Comparison of ENCODE assay signal across 8 cellular contexts in the genomic region with DNA sequence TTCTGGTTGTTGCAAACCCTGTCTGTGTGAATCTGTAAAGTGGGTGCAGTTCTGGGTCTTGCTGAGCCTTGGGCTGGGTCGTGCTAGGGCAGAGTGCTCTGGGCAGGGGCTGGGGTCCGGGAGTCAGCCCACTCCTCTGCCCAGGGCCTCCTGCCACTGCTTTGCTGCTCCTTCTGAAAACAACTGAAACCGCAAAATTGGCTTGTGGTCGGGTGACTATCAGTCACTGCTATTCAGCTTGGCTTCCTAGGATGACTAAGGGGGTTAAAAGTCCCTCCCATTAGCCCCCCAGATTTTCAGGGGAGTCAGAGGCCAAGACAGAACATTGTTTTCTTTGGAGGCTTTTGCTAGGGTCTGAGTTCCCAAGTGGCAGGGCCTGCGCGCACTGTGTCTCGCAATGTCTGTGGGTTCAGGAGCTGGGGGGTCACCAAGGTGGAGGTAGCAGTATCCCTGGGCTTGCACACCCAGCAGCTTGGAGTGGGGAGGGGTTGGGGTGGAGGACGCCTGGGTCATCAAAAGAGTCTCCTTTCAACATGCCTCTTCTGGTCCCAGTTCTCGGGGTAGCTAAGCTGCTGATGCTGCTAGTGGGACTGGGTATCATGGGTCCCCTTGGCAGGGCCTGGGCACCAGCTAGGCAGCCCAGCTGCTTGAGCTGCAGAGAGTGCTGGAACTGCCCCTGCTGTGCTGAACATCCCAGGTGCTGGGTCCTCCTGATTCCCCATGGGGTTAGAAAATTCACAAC. TPM values are rescaled to one million over a fixed set of nuclear protein-coding genes. Genes with fewer than 3 reads are reported as not detected.
DNase-seq lines count a peak whose midpoint lies in the region; ATAC-seq and TF ChIP-seq lines count a peak whose summit lies in the region.

No MANE protein-coding gene starts in this region.

- peaks cover 28% of the 10 kb centered on the region for H3K27me3 Mint-ChIP-seq in CD4-positive, CD25-positive, alpha-beta regulatory T cell
- H3K27me3 Mint-ChIP-seq in naive thymus-derived CD4-positive, alpha-beta T cell: peaks cover 0 to 4% (median 0%) of the 10 kb centered on the region in 5 donors
- H3K27me3 Mint-ChIP-seq in endothelial cell (ENCODE audit: unreplicated experiment): peaks cover 18% of the 10 kb centered on the region

- POLR2A ChIA-PET in naive thymus-derived CD4-positive, alpha-beta T cell (lab: Charles Lee): no interaction called here

- peak overlapping the region in 3 of 4 donors; percentile 21 to 61 (median 56) for H3K4me3 Mint-ChIP-seq in CD4-positive, CD25-positive, alpha-beta regulatory T cell
- peak overlapping the region in 6 of 10 donors; percentile 4 to 66 (median 28) for H3K4me3 Mint-ChIP-seq in naive thymus-derived CD4-positive, alpha-beta T cell
- no peak overlapping the region for H3K4me3 Mint-ChIP-seq in endothelial cell (ENCODE audit: unreplicated experiment)

- H3F3A ChIP-seq in MM.1S (ENCODE audit: insufficient read depth, low read length): 0 out of 2 replicates have a peak, but pooled peaks cover 7% of the 10 kb centered on the region

- H3K9me3 Mint-ChIP-seq in CD4-positive, CD25-positive, alpha-beta regulatory T cell: no peaks in the 10 kb centered on the region
- no peaks in the 10 kb centered on the region for H3K9me3 Mint-ChIP-seq in naive thymus-derived CD4-positive, alpha-beta T cell
- no peaks in the 10 kb centered on the region for H3K9me3 Mint-ChIP-seq in endothelial cell (ENCODE audit: unreplicated experiment)

- no peaks in the 10 kb centered on the region for H3K27me3 ChIP-seq in CD4-positive, CD25-positive, alpha-beta regulatory T cell (ENCODE audit: control insufficient read depth, insufficient read depth, low read length)
- H3K27me3 ChIP-seq in MM.1S (replicated peaks; ENCODE audit: insufficient read depth, low read length): peaks cover 45% of the 10 kb centered on the region
- no peaks in the 10 kb centered on the region for H3K27me3 ChIP-seq in naive thymus-derived CD4-positive, alpha-beta T cell (ENCODE audit: control insufficient read depth in 2 of 2, insufficient read depth in 2 of 2, low read length in 2 of 2)

- H3K27ac Mint-ChIP-seq in CD4-positive, CD25-positive, alpha-beta regulatory T cell: peak overlapping the region in 1 of 3 donors; percentile 50
- H3K27ac Mint-ChIP-seq in naive thymus-derived CD4-positive, alpha-beta T cell: peak overlapping the region in 2 of 9 donors; percentile 29 to 76
- no peak overlapping the region for H3K27ac Mint-ChIP-seq in endothelial cell (ENCODE audit: unreplicated experiment)

- TF ChIP-seq CTCF in MM.1S (IDR thresholded peaks at IDR 0.05; ENCODE audit: low read length): no peak
- TF ChIP-seq CTCF in endothelial cell (IDR thresholded peaks at IDR 0.05; ENCODE audit: unreplicated experiment): no peak

- peaks cover 4 to 65% (median 49%) of the 10 kb centered on the region in 4 donors for H3K4me1 Mint-ChIP-seq in CD4-positive, CD25-positive, alpha-beta regulatory T cell
- peaks cover 18 to 77% (median 40%) of the 10 kb centered on the region in 7 donors for H3K4me1 Mint-ChIP-seq in naive thymus-derived CD4-positive, alpha-beta T cell
- H3K4me1 Mint-ChIP-seq in endothelial cell (ENCODE audit: unreplicated experiment): peaks cover 15% of the 10 kb centered on the region

- H3K9me2 ChIP-seq in MM.1S (replicated peaks; ENCODE audit: insufficient read depth, low read length): no peaks in the 10 kb centered on the region

- H2AFZ ChIP-seq in MM.1S (ENCODE audit: low read length): no peak overlapping the region

- ATAC-seq in CD4-positive, CD25-positive, alpha-beta regulatory T cell (ENCODE audit: low read depth in 2 of 2): peak; percentile 26 to 32
- ATAC-seq in naive thymus-derived CD4-positive, alpha-beta T cell: peak; percentile 11
- ATAC-seq in GM21786 (IDR thresholded peaks at IDR 0.05; ENCODE audit: unreplicated experiment) (no peak), HG02588 (IDR thresholded peaks at IDR 0.05; ENCODE audit: unreplicated experiment) (no peak), HG03354 (IDR thresholded peaks at IDR 0.05; ENCODE audit: poor library complexity, severe bottlenecking, unreplicated experiment) (no peak)

- H3K4me2 ChIP-seq in MM.1S (ENCODE audit: low read depth, low read length): peak overlapping the region; percentile 33; the same call in 1 of the 2 replicates

- DNase-seq in CD4-positive, CD25-positive, alpha-beta regulatory T cell: peak in 1 of 3 donors; percentile 68
- DNase-seq in MM.1S: peak; percentile 42
- peak; percentile 59 for DNase-seq in activated T-cell treated with anti-CD3 and anti-CD28 coated beads for 4 hours
- DNase-seq in naive thymus-derived CD4-positive, alpha-beta T cell: peak in 1 of 9 donors; percentile 79
- no peak for DNase-seq in endothelial cell (ENCODE audit: low spot score)

- no peaks in the 10 kb centered on the region for H4K20me1 ChIP-seq in MM.1S (ENCODE audit: insufficient read depth, low read length)

- H3K4me3 ChIP-seq in CD4-positive, CD25-positive, alpha-beta regulatory T cell (ENCODE audit: low read depth, low read length): no peak overlapping the region
- H3K4me3 ChIP-seq in MM.1S (ENCODE audit: low read length): no peak overlapping the region
- no peak overlapping the region for H3K4me3 ChIP-seq in naive thymus-derived CD4-positive, alpha-beta T cell (ENCODE audit: low read length)

- no peaks in the 10 kb centered on the region for H3K9me3 ChIP-seq in CD4-positive, CD25-positive, alpha-beta regulatory T cell (ENCODE audit: control insufficient read depth in 2 of 2, low read length in 2 of 2)
- H3K9me3 ChIP-seq in MM.1S (replicated peaks; ENCODE audit: insufficient read depth, low read length): no peaks in the 10 kb centered on the region
- no peaks in the 10 kb centered on the region for H3K9me3 ChIP-seq in naive thymus-derived CD4-positive, alpha-beta T cell (ENCODE audit: control insufficient read depth in 2 of 3, low read length in 3 of 3)

- intact Hi-C loops in naive thymus-derived CD4-positive, alpha-beta T cell (cut with micrococcal nuclease): loop anchor here in 1 of 2 donors (2.0 kb wide), 1 partner anchor 21 kb away; no protein-coding TSS in a partner anchor

- no peaks in the 10 kb centered on the region for H3K36me3 Mint-ChIP-seq in CD4-positive, CD25-positive, alpha-beta regulatory T cell
- no peaks in the 10 kb centered on the region for H3K36me3 Mint-ChIP-seq in naive thymus-derived CD4-positive, alpha-beta T cell
- H3K36me3 Mint-ChIP-seq in endothelial cell (ENCODE audit: low read depth, unreplicated experiment): no peaks in the 10 kb centered on the region

- H3K9ac ChIP-seq in MM.1S (ENCODE audit: low read length): no peak overlapping the region

- CTCF ChIA-PET in naive thymus-derived CD4-positive, alpha-beta T cell (lab: Charles Lee): interaction anchor here (0.6 to 1.5 kb wide), 2 partner anchors 19 to 204 kb away, joined by 3 to 9 read pairs; no protein-coding TSS in a partner anchor

- no peaks in the 10 kb centered on the region for H3K36me3 ChIP-seq in CD4-positive, CD25-positive, alpha-beta regulatory T cell (ENCODE audit: control insufficient read depth, insufficient read depth, low read length)
- no peaks in the 10 kb centered on the region for H3K36me3 ChIP-seq in MM.1S (replicated peaks; ENCODE audit: insufficient read depth, low read length)
- H3K36me3 ChIP-seq in naive thymus-derived CD4-positive, alpha-beta T cell (ENCODE audit: control insufficient read depth in 2 of 3, insufficient read depth in 3 of 3, low read length in 3 of 3): no peaks in the 10 kb centered on the region

- H3K27ac ChIP-seq in CD4-positive, CD25-positive, alpha-beta regulatory T cell (ENCODE audit: insufficient read depth, low read length, poor library complexity, severe bottlenecking): no peak overlapping the region
- H3K27ac ChIP-seq in MM.1S (ENCODE audit: low read length): no peak overlapping the region
- H3K27ac ChIP-seq in naive thymus-derived CD4-positive, alpha-beta T cell (ENCODE audit: low read depth, low read length): no peak overlapping the region

- H3K79me2 ChIP-seq in MM.1S (ENCODE audit: low read length): no peaks in the 10 kb centered on the region

- peaks cover 45% of the 10 kb centered on the region for H3K4me1 ChIP-seq in CD4-positive, CD25-positive, alpha-beta regulatory T cell (ENCODE audit: control insufficient read depth, insufficient read depth, low read length, poor library complexity, severe bottlenecking)
- peaks cover 18% of the 10 kb centered on the region for H3K4me1 ChIP-seq in MM.1S (ENCODE audit: low read length)
- peaks cover 35 to 80% of the 10 kb centered on the region in 2 donors for H3K4me1 ChIP-seq in naive thymus-derived CD4-positive, alpha-beta T cell (ENCODE audit: control insufficient read depth in 2 of 2, insufficient read depth in 2 of 2, low read length in 2 of 2)

RNA-seq across cellular contexts. Expression of gene TBX21, which starts 13.5 kb away (rescaled TPM):
- 15.7 TPM for total RNA-seq in CD4-positive, CD25-positive, alpha-beta regulatory T cell
- polyA plus RNA-seq in CD4-positive, CD25-positive, alpha-beta regulatory T cell: 1 to 10 TPM; 3.8 to 8.5 (median 5.2) TPM
- 10 to 100 TPM in 2 of 5 experiments, 1 to 10 TPM in 3; 1.3 to 38.6 (median 4.5) TPM for total RNA-seq in naive thymus-derived CD4-positive, alpha-beta T cell
- under 1 TPM; 0.13 to 0.43 TPM for polyA plus RNA-seq in naive thymus-derived CD4-positive, alpha-beta T cell
- total RNA-seq in endothelial cell (ENCODE audit: unreplicated experiment): 0.21 TPM

RNA-seq across cellular contexts. Expression of gene TBKBP1, which starts 25.6 kb away (rescaled TPM):
- total RNA-seq in CD4-positive, CD25-positive, alpha-beta regulatory T cell: 6.1 TPM
- under 1 TPM; 0.11 to 0.60 (median 0.51) TPM for polyA plus RNA-seq in CD4-positive, CD25-positive, alpha-beta regulatory T cell
- 10 to 100 TPM in 1 of 5 experiments, 1 to 10 TPM in 4; 1.9 to 13.3 (median 2.9) TPM for total RNA-seq in naive thymus-derived CD4-positive, alpha-beta T cell
- under 1 TPM in 1 of 2 donors, not detected in 1; 0.08 TPM for polyA plus RNA-seq in naive thymus-derived CD4-positive, alpha-beta T cell
- total RNA-seq in endothelial cell (ENCODE audit: unreplicated experiment): 31.4 TPM

Comparison
In these comparisons a context has a peak if more than half of its experiments do, and no peak if none do; other contexts are left out.
1. ATAC-seq: peak in CD4-positive, CD25-positive, alpha-beta regulatory T cell (2 of 2) and naive thymus-derived CD4-positive, alpha-beta T cell (single experiment); none in GM21786 (single experiment), HG02588 (single experiment) and HG03354 (single experiment).